Comparison of ENCODE assay signal across 8 cellular contexts in genomic region chr14:92539875-92540274, GRCh38. TPM values are rescaled to one million over a fixed set of nuclear protein-coding genes. Genes with fewer than 3 reads are reported as not detected.
DNase-seq lines count a peak whose midpoint lies in the region; ATAC-seq and TF ChIP-seq lines count a peak whose summit lies in the region.
"Had no signal": no experiment of that assay in that cellular context is flagged by ENCODE, and none has a peak within 500 bp of the region (broad histone marks: within the 10 kb centered on the region; RNA-seq: fewer than 3 reads in every experiment).

No MANE protein-coding gene starts in this region.

- intact Hi-C loops in activated CD4-positive, alpha-beta memory T cell treated with anti-CD3 and anti-CD28 coated beads for 36 hours (cut with micrococcal nuclease), result no loop called here

- H3K4me1 ChIP-seq in Peyer's patch (peaks cover 12 to 43% (median 15%) of the 10 kb centered on the region in 4 donors), tibial nerve (peaks cover 0 to 23% (median 11%) of the 10 kb centered on the region in 4 donors)

- no peaks in the 10 kb centered on the region for H3K27me3 Mint-ChIP-seq in naive B cell
- H3K27me3 Mint-ChIP-seq in activated CD4-positive, alpha-beta memory T cell treated with anti-CD3 and anti-CD28 coated beads for 36 hours, result peaks cover 1% of the 10 kb centered on the region

- CTCF ChIA-PET in activated CD4-positive, alpha-beta memory T cell treated with anti-CD3 and anti-CD28 coated beads for 36 hours (lab: Charles Lee), result no interaction called here

- H3K27me3 ChIP-seq in Peyer's patch, result no peaks in the 10 kb centered on the region
- H3K27me3 ChIP-seq in tibial nerve, result no peaks in the 10 kb centered on the region

- H3K27ac Mint-ChIP-seq in naive B cell, result peak overlapping the region in 2 of 6 donors; percentile 47 to 64
- H3K27ac Mint-ChIP-seq in activated CD4-positive, alpha-beta memory T cell treated with anti-CD3 and anti-CD28 coated beads for 36 hours, result no peak overlapping the region
- H3K27ac Mint-ChIP-seq: activated CD4-positive, alpha-beta T cell treated with anti-CD3 and anti-CD28 coated beads, Interleukin-2, amount 10 ng/mL, durations not matched to agents 24 days and 14 days had no signal

- H3K27ac ChIP-seq in Peyer's patch (peak overlapping the region; percentile 55 to 87 (median 70)), tibial nerve (peak overlapping the region in 3 of 4 donors; percentile 35 to 80 (median 58))

- peak in 1 of 2 donors; percentile 38 for ATAC-seq in naive B cell (ENCODE audit: low read depth in 2 of 2)
- no peak for ATAC-seq in GM21515 (IDR thresholded peaks at IDR 0.05; ENCODE audit: unreplicated experiment)
- no peak for ATAC-seq in HG02571 (IDR thresholded peaks at IDR 0.05; ENCODE audit: unreplicated experiment)

- no peak for TF ChIP-seq CTCF in Peyer's patch (IDR thresholded peaks at IDR 0.05)
- TF ChIP-seq CTCF in tibial nerve (IDR thresholded peaks at IDR 0.05), result no peak

- TF ChIP-seq POLR2A in Peyer's patch (IDR thresholded peaks at IDR 0.05) (no peak), tibial nerve (IDR thresholded peaks at IDR 0.05) (no peak)

- H3K4me3 Mint-ChIP-seq in naive B cell, result peak overlapping the region in 5 of 8 donors; percentile 13 to 61 (median 26)
- H3K4me3 Mint-ChIP-seq in activated CD4-positive, alpha-beta memory T cell treated with anti-CD3 and anti-CD28 coated beads for 36 hours, result no peak overlapping the region
- H3K4me3 Mint-ChIP-seq: activated CD4-positive, alpha-beta T cell treated with anti-CD3 and anti-CD28 coated beads, Interleukin-2, amount 10 ng/mL, durations not matched to agents 24 days and 14 days had no signal

- DNase-seq in Peyer's patch (peak in 1 of 3 donors; percentile 61), dermis microvascular lymphatic vessel endothelial cell (ENCODE audit: low read depth in 2 of 2) (peak; percentile 52 to 57), naive B cell (no peak), tibial nerve (ENCODE audit: low spot score in 2 of 2) (no peak)
- no peak for DNase-seq in activated CD4-positive, alpha-beta memory T cell treated with anti-CD3 and anti-CD28 coated beads for 36 hours
- DNase-seq: activated CD4-positive, alpha-beta T cell treated with anti-CD3 and anti-CD28 coated beads, Interleukin-2, amount 10 ng/mL, durations not matched to agents 24 days and 14 days had no signal

- 59 to 66% methylated on average over 12 of the region's 12 CpGs for WGBS in tibial nerve, 2 donors

- H3K9me3 Mint-ChIP-seq in naive B cell, result no peaks in the 10 kb centered on the region
- H3K9me3 Mint-ChIP-seq in activated CD4-positive, alpha-beta memory T cell treated with anti-CD3 and anti-CD28 coated beads for 36 hours, result no peaks in the 10 kb centered on the region
- H3K9me3 Mint-ChIP-seq: activated CD4-positive, alpha-beta T cell treated with anti-CD3 and anti-CD28 coated beads, Interleukin-2, amount 10 ng/mL, durations not matched to agents 24 days and 14 days had no signal

- H3K4me1 Mint-ChIP-seq in naive B cell, result peaks cover 37 to 66% (median 52%) of the 10 kb centered on the region in 3 donors
- H3K4me1 Mint-ChIP-seq in activated CD4-positive, alpha-beta memory T cell treated with anti-CD3 and anti-CD28 coated beads for 36 hours (ENCODE audit: low read depth), result peaks cover 16% of the 10 kb centered on the region

- no peaks in the 10 kb centered on the region for H3K36me3 ChIP-seq in Peyer's patch
- H3K36me3 ChIP-seq in tibial nerve, result no peaks in the 10 kb centered on the region

- no peak for TF ChIP-seq EP300 in tibial nerve (IDR thresholded peaks at IDR 0.05)

- H3K9me3 ChIP-seq in Peyer's patch (no peaks in the 10 kb centered on the region), tibial nerve (no peaks in the 10 kb centered on the region)

- POLR2A ChIA-PET in activated CD4-positive, alpha-beta memory T cell treated with anti-CD3 and anti-CD28 coated beads for 36 hours (lab: Charles Lee), result no interaction called here

- no peaks in the 10 kb centered on the region for H3K36me3 Mint-ChIP-seq in naive B cell
- H3K36me3 Mint-ChIP-seq in activated CD4-positive, alpha-beta memory T cell treated with anti-CD3 and anti-CD28 coated beads for 36 hours, result no peaks in the 10 kb centered on the region

- H3K4me3 ChIP-seq in Peyer's patch, result no peak overlapping the region
- no peak overlapping the region for H3K4me3 ChIP-seq in tibial nerve

RNA-seq across cellular contexts. Expression of gene RIN3, which starts 26.3 kb away (rescaled TPM):
- 10 to 100 TPM; 15.4 to 53.6 (median 39.7) TPM for total RNA-seq in Peyer's patch
- 4.1 and 6.6 TPM in 2 replicates for total RNA-seq in dermis microvascular lymphatic vessel endothelial cell
- 10 to 100 TPM in 5 of 6 donors, 1 to 10 TPM in 1; 7.6 to 43.7 (median 24.5) TPM for polyA plus RNA-seq in naive B cell (ENCODE audit: low read depth in 6 of 6)
- 10 to 100 TPM; 14.2 to 34.2 (median 15.5) TPM for total RNA-seq in tibial nerve
- 10 to 100 TPM; 17.5 to 18.8 TPM for total RNA-seq in activated CD4-positive, alpha-beta memory T cell treated with anti-CD3 and anti-CD28 coated beads for 36 hours

Comparison
In these comparisons a context has a peak if more than half of its experiments do, and no peak if none do; other contexts are left out.
1. DNase-seq: peak in dermis microvascular lymphatic vessel endothelial cell (2 of 2); none in naive B cell (single experiment), tibial nerve (0 of 2) and activated CD4-positive, alpha-beta memory T cell treated with anti-CD3 and anti-CD28 coated beads for 36 hours (single experiment).